ENCODE assay signal across 1 cellular context in genomic region chr6:4354181-4354580, GRCh38.
TF ChIP-seq lines count a peak whose summit lies in the region.

No MANE protein-coding gene starts in this region.

TF ChIP-seq in GM23338, 12 proteins besides CTCF, POLR2A, EP300 and RAD21 (continued from another document):
- TF ChIP-seq ZNF462 (CRISPR knock-in tag; IDR thresholded peaks at IDR 0.05) (no peak), EZH2phosphoT487 (IDR thresholded peaks at IDR 0.05; ENCODE audit: unreplicated experiment) (no peak), ZNF114 (CRISPR knock-in tag; IDR thresholded peaks at IDR 0.05) (no peak), STAT1 (IDR thresholded peaks at IDR 0.05; ENCODE audit: unreplicated experiment) (no peak)
TF ChIP-seq in GM23338: peak in this region for 0.
